ENCODE assay signal across 10 cellular contexts in genomic region chr1:98049370-98050115, GRCh38.
A peak's percentile ranks its signal among the peaks of the same experiment; 100 is the strongest.
DNase-seq lines count a peak whose midpoint lies in the region; ATAC-seq and TF ChIP-seq lines count a peak whose summit lies in the region.
"Had no signal": no experiment of that assay in that cellular context is flagged by ENCODE, and none has a peak within 500 bp of the region (broad histone marks: within the 10 kb centered on the region; RNA-seq: fewer than 3 reads in every experiment).

No MANE protein-coding gene starts in this region.

- DNase-seq in Right ventricle myocardium inferior (ENCODE audit: missing footprints) (peak; percentile 9), right atrium auricular region (ENCODE audit: low spot score) (no peak), WERI-Rb-1 (peak; percentile 75), NCI-H128 (lab: John Stamatoyannopoulos, UW; ENCODE audit: unreplicated experiment) (no peak)
- DNase-seq in stimulated activated naive CD4-positive, alpha-beta T cell treated with Interleukin-2 at 50 U/mL for 16 hours (lab: John Stamatoyannopoulos, UW), result no peak
- DNase-seq: T-helper 1 cell had no signal

- intact Hi-C loops in Right ventricle myocardium inferior (cut with DNase I), result loop anchor here (5.0 kb wide), 2 partner anchors 227 to 1082 kb away; no protein-coding TSS in a partner anchor

- no peak overlapping the region for H3K27ac ChIP-seq in right atrium auricular region
- no peak overlapping the region for H3K27ac ChIP-seq in WERI-Rb-1
- peak overlapping the region; percentile 52 for H3K27ac ChIP-seq in temporal lobe (ENCODE audit: low read depth, low read length)

- peaks cover 0 to 31% of the 10 kb centered on the region in 2 donors for H3K4me1 ChIP-seq in right atrium auricular region

- H3K4me3 ChIP-seq in right atrium auricular region (no peak overlapping the region), WERI-Rb-1 (ENCODE audit: low read depth, low read length) (peak overlapping the region; percentile 75), iPS-18c (ENCODE audit: insufficient read depth, low read depth, low read length) (peak overlapping the region; percentile 31)
- H3K4me3 ChIP-seq: lung had no signal

- H3K9me3 ChIP-seq in right atrium auricular region, result no peaks in the 10 kb centered on the region
- H3K9me3 ChIP-seq in WERI-Rb-1 (ENCODE audit: severe bottlenecking), result no peaks in the 10 kb centered on the region
- H3K9me3 ChIP-seq in iPS-18c (ENCODE audit: control insufficient read depth, insufficient read depth, low read length), result no peaks in the 10 kb centered on the region

- H3K36me3 ChIP-seq in right atrium auricular region, result no peaks in the 10 kb centered on the region
- H3K36me3 ChIP-seq in WERI-Rb-1, result no peaks in the 10 kb centered on the region

- ATAC-seq in Right ventricle myocardium inferior, result no peak
- no peak for ATAC-seq in HG02763 (IDR thresholded peaks at IDR 0.05; ENCODE audit: unreplicated experiment)

- H3K27me3 ChIP-seq in right atrium auricular region (peaks cover 27 to 35% of the 10 kb centered on the region in 2 donors), WERI-Rb-1 (ENCODE audit: insufficient read depth, low read depth, severe bottlenecking) (peaks cover 8% of the 10 kb centered on the region)

- TF ChIP-seq CTCF in right atrium auricular region (IDR thresholded peaks at IDR 0.05) (no peak), WERI-Rb-1 (IDR thresholded peaks at IDR 0.05; ENCODE audit: low read depth, low read length) (no peak)

Comparison
In these comparisons a context has a peak if more than half of its experiments do, and no peak if none do; other contexts are left out.
1. DNase-seq: peak in Right ventricle myocardium inferior (single experiment) and WERI-Rb-1 (single experiment); none in right atrium auricular region (single experiment), stimulated activated naive CD4-positive, alpha-beta T cell treated with Interleukin-2 at 50 U/mL for 16 hours (single experiment) and NCI-H128 (single experiment).
2. H3K4me3 ChIP-seq: peak in WERI-Rb-1 (single experiment) and iPS-18c (single experiment); none in right atrium auricular region (0 of 2).